ENCODE assay signal across 9 cellular contexts in the genomic region with DNA sequence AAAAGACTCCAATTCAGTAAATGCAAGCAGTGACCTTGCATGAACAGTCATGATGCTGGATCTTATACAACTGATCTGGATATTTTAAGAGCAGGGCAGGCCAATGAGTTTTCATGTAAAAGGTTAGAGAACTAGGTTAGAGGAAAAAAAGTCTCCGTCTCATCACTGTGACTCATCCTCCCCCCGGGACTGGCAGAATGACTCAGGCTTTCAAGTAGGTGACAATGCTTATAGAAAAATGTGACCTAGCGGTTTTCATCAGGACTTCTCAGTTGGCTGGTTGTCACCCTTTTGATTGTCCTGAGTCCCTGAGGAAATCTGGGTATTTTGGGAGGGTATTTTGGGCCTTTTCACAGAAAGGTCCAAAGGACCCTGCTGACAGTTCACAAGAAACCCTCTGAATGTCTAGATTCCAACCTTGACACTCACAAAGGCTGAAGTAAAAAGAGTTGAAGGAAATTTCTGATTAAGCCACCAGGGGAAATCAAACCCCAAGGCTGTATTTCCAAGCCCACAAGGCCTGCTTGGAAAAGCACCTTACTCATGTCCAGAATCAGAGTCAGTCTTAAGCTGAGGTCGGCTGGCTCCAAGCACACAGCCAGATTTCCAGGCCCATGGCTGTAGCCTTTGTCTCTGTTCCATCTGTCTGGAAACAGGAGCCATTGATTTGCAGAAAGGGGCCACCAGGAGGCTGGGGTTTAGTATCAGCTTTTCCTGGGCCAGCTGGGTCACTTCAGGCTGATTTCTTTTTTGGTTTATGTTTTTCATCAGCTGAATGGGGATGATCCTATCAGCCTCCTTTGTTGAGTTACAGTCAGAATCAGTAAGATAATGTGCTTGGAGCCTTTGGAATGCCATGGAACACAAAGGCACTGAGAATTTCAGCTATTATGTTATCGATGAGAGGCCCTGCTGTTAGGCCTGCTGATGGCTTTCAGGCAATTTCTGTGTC.
A peak's percentile ranks its signal among the peaks of the same experiment; 100 is the strongest.
DNase-seq lines count a peak whose midpoint lies in the region; ATAC-seq, FAIRE-seq and TF ChIP-seq lines count a peak whose summit lies in the region.
"Had no signal": no experiment of that assay in that cellular context is flagged by ENCODE, and none has a peak within 500 bp of the region (broad histone marks: within the 10 kb centered on the region; RNA-seq: fewer than 3 reads in every experiment).

No MANE protein-coding gene starts in this region.

- H3K9ac ChIP-seq in endothelial cell of umbilical vein (replicated peaks; ENCODE audit: extremely low read depth, insufficient read depth, low read length) (no peak overlapping the region), trophoblast cell (ENCODE audit: low read length) (no peak overlapping the region)

- H3K4ac ChIP-seq in trophoblast cell (ENCODE audit: low read depth, low read length) = no peak overlapping the region

- H3K9me3 Mint-ChIP-seq in natural killer cell treated with Interleukin-12 subunit alpha and Interleukin-12 subunit beta and Interleukin-15 and Interleukin-18, amount 100 ng/mL, for 72 hours = no peaks in the 10 kb centered on the region
- H3K9me3 Mint-ChIP-seq in natural killer cell = no peaks in the 10 kb centered on the region

- POLR2A ChIA-PET in endothelial cell of umbilical vein (lab: Charles Lee) = no interaction called here

- H3K4me3 Mint-ChIP-seq in natural killer cell treated with Interleukin-12 subunit alpha and Interleukin-12 subunit beta and Interleukin-15 and Interleukin-18, amount 100 ng/mL, for 72 hours = peak overlapping the region; percentile 33
- H3K4me3 Mint-ChIP-seq in natural killer cell = no peak overlapping the region

- H4K12ac ChIP-seq in trophoblast cell (ENCODE audit: low read depth, low read length) = no peak overlapping the region

- peaks cover 3 to 7% of the 10 kb centered on the region in 2 donors for H3K4me1 Mint-ChIP-seq in natural killer cell treated with Interleukin-12 subunit alpha and Interleukin-12 subunit beta and Interleukin-15 and Interleukin-18, amount 100 ng/mL, for 72 hours (ENCODE audit: low read depth in 2 of 2)
- H3K4me1 Mint-ChIP-seq in natural killer cell = no peaks in the 10 kb centered on the region

- BruUV-seq in endothelial cell of umbilical vein (replicated peaks; lab: Mats Ljungman, UMichigan) = no TSS peak

- H3K4me3 ChIP-seq in endothelial cell of umbilical vein (replicated peaks in 1 of 3; ENCODE audit: insufficient read depth in 1 of 3, low read depth in 1 of 3, low read length in 3 of 3) (no peak overlapping the region), trophoblast cell (ENCODE audit: low read depth, low read length) (no peak overlapping the region)

- TF ChIP-seq POLR2A in endothelial cell of umbilical vein (IDR thresholded peaks at IDR 0.05; ENCODE audit: low read depth, low read length) = no peak

- H3K27me3 Mint-ChIP-seq in natural killer cell treated with Interleukin-12 subunit alpha and Interleukin-12 subunit beta and Interleukin-15 and Interleukin-18, amount 100 ng/mL, for 72 hours = peaks cover 0 to 14% of the 10 kb centered on the region in 2 donors
- peaks cover 7% of the 10 kb centered on the region in 2 donors for H3K27me3 Mint-ChIP-seq in natural killer cell (ENCODE audit: low read depth in 2 of 2)

- ATAC-seq in natural killer cell treated with Interleukin-12 subunit alpha and Interleukin-12 subunit beta and Interleukin-15 and Interleukin-18, amount 100 ng/mL, for 72 hours = peak; percentile 76 to 87
- ATAC-seq in natural killer cell = no peak
- peak; percentile 95 for ATAC-seq in HG02938 (IDR thresholded peaks at IDR 0.05; ENCODE audit: unreplicated experiment)

- TF ChIP-seq CTCF in natural killer cell (IDR thresholded peaks at IDR 0.05) (no peak), endothelial cell of umbilical vein (IDR thresholded peaks at IDR 0.05; ENCODE audit: extremely low read depth in 1 of 2, insufficient read depth in 1 of 2, low read depth in 1 of 2, low read length in 2 of 2) (no peak)

- H2BK120ac ChIP-seq in trophoblast cell (ENCODE audit: insufficient read depth, low read length, poor library complexity) = peak overlapping the region; percentile 1

- no peak overlapping the region for H4K8ac ChIP-seq in trophoblast cell (ENCODE audit: low read depth, low read length)

- WGBS in trophoblast cell (ENCODE audit: extremely low coverage, insufficient coverage, insufficient read length) = no CpG with 5 or more reads among the region's 5 CpGs

- peak overlapping the region; percentile 15 for H2BK12ac ChIP-seq in trophoblast cell (ENCODE audit: low read length)

- H3K27ac Mint-ChIP-seq in natural killer cell treated with Interleukin-12 subunit alpha and Interleukin-12 subunit beta and Interleukin-15 and Interleukin-18, amount 100 ng/mL, for 72 hours = peak overlapping the region; percentile 6 to 19
- H3K27ac Mint-ChIP-seq in natural killer cell = no peak overlapping the region

- peaks cover 6% of the 10 kb centered on the region for H3K36me3 Mint-ChIP-seq in natural killer cell treated with Interleukin-12 subunit alpha and Interleukin-12 subunit beta and Interleukin-15 and Interleukin-18, amount 100 ng/mL, for 72 hours
- H3K36me3 Mint-ChIP-seq in natural killer cell = no peaks in the 10 kb centered on the region

- no peak overlapping the region for H2AK5ac ChIP-seq in trophoblast cell (ENCODE audit: low read length)

- peaks cover 13% of the 10 kb centered on the region for H3K79me1 ChIP-seq in trophoblast cell (ENCODE audit: low read length)

- H4K20me1 ChIP-seq in endothelial cell of umbilical vein (replicated peaks; ENCODE audit: control insufficient read depth, extremely low read depth, insufficient read depth, low read length) = no peaks in the 10 kb centered on the region

- no peak overlapping the region for H3K18ac ChIP-seq in trophoblast cell (ENCODE audit: low read length)

- no peak overlapping the region for H3K14ac ChIP-seq in trophoblast cell (ENCODE audit: low read length)

- no peak overlapping the region for H3K23ac ChIP-seq in trophoblast cell (ENCODE audit: low read length)

- H3K4me1 ChIP-seq in endothelial cell of umbilical vein (ENCODE audit: control insufficient read depth, extremely low read depth, insufficient read depth, low read length) (peaks cover 6% of the 10 kb centered on the region), trophoblast cell (ENCODE audit: control insufficient read depth in 1 of 2, insufficient read depth in 2 of 2, low read length in 2 of 2) (peaks cover 11 to 22% of the 10 kb centered on the region in 2 experiments)

- CTCF ChIA-PET in endothelial cell of umbilical vein (lab: Charles Lee) = interaction anchor here (0.6 to 1.0 kb wide), 3 partner anchors 21 to 139 kb away, joined by 3 read pairs; no protein-coding TSS in a partner anchor

- no peaks in the 10 kb centered on the region for H3K79me2 ChIP-seq in endothelial cell of umbilical vein (ENCODE audit: control insufficient read depth, insufficient read depth, low read length)
- H3K79me2 ChIP-seq in trophoblast cell (ENCODE audit: control insufficient read depth, insufficient read depth, low read length, poor library complexity) = no peaks in the 10 kb centered on the region

- peak overlapping the region; percentile 19 for H4K91ac ChIP-seq in trophoblast cell (ENCODE audit: low read depth, low read length)

- FAIRE-seq in RCC 7860 (lab: Jason Lieb, UNC) = peak; percentile 98
- FAIRE-seq in endothelial cell of umbilical vein (lab: Jason Lieb, UNC) = peak; percentile 75
- FAIRE-seq: frontal cortex had no signal

- no peak overlapping the region for H3K27ac ChIP-seq in endothelial cell of umbilical vein (ENCODE audit: insufficient read depth, low read depth, low read length)
- peak overlapping the region; percentile 75 for H3K27ac ChIP-seq in trophoblast cell (ENCODE audit: low read depth, low read length)

- no peaks in the 10 kb centered on the region for H3K36me3 ChIP-seq in endothelial cell of umbilical vein (ENCODE audit: control insufficient read depth in 2 of 2, extremely low read depth in 1 of 2, insufficient read depth in 2 of 2, low read length in 2 of 2)
- H3K36me3 ChIP-seq in trophoblast cell (ENCODE audit: control insufficient read depth in 1 of 2, insufficient read depth in 2 of 2, low read length in 2 of 2) = no peaks in the 10 kb centered on the region

- peak overlapping the region; percentile 22 for H2BK5ac ChIP-seq in trophoblast cell (ENCODE audit: low read depth, low read length, poor library complexity)

- dilution Hi-C loops in endothelial cell of umbilical vein (cut with MboI; ENCODE audit: extremely low pct_ligation_motif_present, low sequenced_read_pairs) = no loop called here

- intact Hi-C loops in natural killer cell (cut with micrococcal nuclease) = no loop called here
- intact Hi-C loops in endothelial cell of umbilical vein (cut with micrococcal nuclease) = no loop called here

- no peaks in the 10 kb centered on the region for H3K27me3 ChIP-seq in endothelial cell of umbilical vein (ENCODE audit: control insufficient read depth in 2 of 2, insufficient read depth in 2 of 2, low read length in 2 of 2)
- H3K27me3 ChIP-seq in trophoblast cell (ENCODE audit: insufficient read depth, low read length) = no peaks in the 10 kb centered on the region

- no peak for DNase-seq in natural killer cell treated with Interleukin-12 subunit alpha and Interleukin-12 subunit beta and Interleukin-15 and Interleukin-18, amount 100 ng/mL, for 72 hours (ENCODE audit: low spot score)
- DNase-seq in natural killer cell (no peak), RCC 7860 (ENCODE audit: low spot score) (peak; percentile 93), endothelial cell of umbilical vein (ENCODE audit: low read depth, low spot score) (peak; percentile 42), trophoblast cell (peak; percentile 86 to 91), NCI-H526 (lab: John Stamatoyannopoulos, UW) (no peak), NCI-H1092 treated with DMSO at 0.1 percent for 48 hours (lab: John Stamatoyannopoulos, UW) (no peak)

- H3K9me3 ChIP-seq in endothelial cell of umbilical vein (replicated peaks; ENCODE audit: control insufficient read depth, insufficient read depth, low read length) = no peaks in the 10 kb centered on the region
- peaks cover 1% of the 10 kb centered on the region for H3K9me3 ChIP-seq in trophoblast cell (ENCODE audit: insufficient read depth, low read depth, low read length)

- H2AFZ ChIP-seq in endothelial cell of umbilical vein (ENCODE audit: low read depth, low read length) = no peak overlapping the region
- H2AFZ ChIP-seq in trophoblast cell (ENCODE audit: insufficient read depth, low read length, poor library complexity) = no peak overlapping the region

- H3K4me2 ChIP-seq in endothelial cell of umbilical vein (ENCODE audit: insufficient read depth, low read length) (no peak overlapping the region), trophoblast cell (ENCODE audit: low read length) (peak overlapping the region; percentile 6)

- no peaks in the 10 kb centered on the region for H3K9me1 ChIP-seq in endothelial cell of umbilical vein (replicated peaks; ENCODE audit: control insufficient read depth, extremely low read depth, insufficient read depth, low read length)

TF ChIP-seq in endothelial cell of umbilical vein, 7 proteins besides CTCF, POLR2A, EP300 and RAD21:
- peak; percentile 71 for TF ChIP-seq JUN (IDR thresholded peaks at IDR 0.05; ENCODE audit: borderline replicate concordance, insufficient read depth, insufficient read length, low read depth)
- no peak for TF ChIP-seq EZH2 (IDR thresholded peaks at IDR 0.05; ENCODE audit: borderline replicate concordance, low read depth, low read length, severe bottlenecking)
- TF ChIP-seq FOS (IDR thresholded peaks at IDR 0.05; ENCODE audit: borderline replicate concordance, insufficient read depth, low read length) = peak; percentile 87

Comparison
In these comparisons a context has a peak if more than half of its experiments do, and no peak if none do; other contexts are left out.
1. ATAC-seq: peak in natural killer cell treated with Interleukin-12 subunit alpha and Interleukin-12 subunit beta and Interleukin-15 and Interleukin-18, amount 100 ng/mL, for 72 hours (2 of 2) and HG02938 (single experiment); none in natural killer cell (0 of 3).
2. H3K27ac Mint-ChIP-seq: peak in natural killer cell treated with Interleukin-12 subunit alpha and Interleukin-12 subunit beta and Interleukin-15 and Interleukin-18, amount 100 ng/mL, for 72 hours (2 of 2); none in natural killer cell (0 of 2).
3. DNase-seq: peak in RCC 7860 (single experiment), endothelial cell of umbilical vein (single experiment) and trophoblast cell (2 of 2); none in natural killer cell treated with Interleukin-12 subunit alpha and Interleukin-12 subunit beta and Interleukin-15 and Interleukin-18, amount 100 ng/mL, for 72 hours (single experiment), natural killer cell (single experiment), NCI-H526 (0 of 2) and NCI-H1092 treated with DMSO at 0.1 percent for 48 hours (single experiment).